In the genomic region with DNA sequence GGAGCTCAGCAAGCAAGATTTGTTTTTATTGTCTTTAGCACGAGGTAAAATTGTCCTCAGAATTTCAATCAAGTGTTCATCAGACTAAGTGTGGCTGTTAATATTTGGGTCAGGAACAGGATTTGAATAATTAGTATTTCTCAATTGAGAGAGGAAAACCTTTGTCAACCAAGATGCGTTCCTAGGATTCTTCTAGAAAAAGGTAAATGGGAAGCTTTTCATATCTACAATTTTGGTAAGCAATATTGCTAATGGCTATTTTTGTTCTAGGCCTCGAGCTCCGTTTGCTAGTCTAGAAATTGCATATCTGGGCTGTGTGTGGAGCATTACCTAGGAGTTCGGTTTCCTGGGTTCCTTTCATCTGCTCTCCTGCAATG, we compare ENCODE assay signal across 1 cellular context.
TF ChIP-seq lines count a peak whose summit lies in the region.

No MANE protein-coding gene starts in this region.

TF ChIP-seq in IMR-90, 13 proteins besides CTCF, POLR2A, EP300 and RAD21 (continued from another document):
- TF ChIP-seq SMC3 (IDR thresholded peaks at IDR 0.05; ENCODE audit: low read depth, low read length) (no peak), CHD1 (IDR thresholded peaks at IDR 0.05; ENCODE audit: low read depth, low read length) (no peak), NFE2L2 (IDR thresholded peaks at IDR 0.05; ENCODE audit: low read depth, low read length) (no peak), RCOR1 (IDR thresholded peaks at IDR 0.05; ENCODE audit: insufficient replicate concordance, low read length) (no peak), MAZ (IDR thresholded peaks at IDR 0.05; ENCODE audit: borderline replicate concordance, low read depth, low read length) (no peak), RFX5 (IDR thresholded peaks at IDR 0.05; ENCODE audit: low read depth, low read length) (no peak), FOS (IDR thresholded peaks at IDR 0.05; ENCODE audit: low read depth, low read length) (no peak), BHLHE40 (IDR thresholded peaks at IDR 0.05; ENCODE audit: low read depth, low read length) (no peak), MAFK (IDR thresholded peaks at IDR 0.05; ENCODE audit: low read depth, low read length) (no peak), MXI1 (IDR thresholded peaks at IDR 0.05; ENCODE audit: borderline replicate concordance, low read depth, low read length) (no peak)
- TF ChIP-seq, protein P1, sequence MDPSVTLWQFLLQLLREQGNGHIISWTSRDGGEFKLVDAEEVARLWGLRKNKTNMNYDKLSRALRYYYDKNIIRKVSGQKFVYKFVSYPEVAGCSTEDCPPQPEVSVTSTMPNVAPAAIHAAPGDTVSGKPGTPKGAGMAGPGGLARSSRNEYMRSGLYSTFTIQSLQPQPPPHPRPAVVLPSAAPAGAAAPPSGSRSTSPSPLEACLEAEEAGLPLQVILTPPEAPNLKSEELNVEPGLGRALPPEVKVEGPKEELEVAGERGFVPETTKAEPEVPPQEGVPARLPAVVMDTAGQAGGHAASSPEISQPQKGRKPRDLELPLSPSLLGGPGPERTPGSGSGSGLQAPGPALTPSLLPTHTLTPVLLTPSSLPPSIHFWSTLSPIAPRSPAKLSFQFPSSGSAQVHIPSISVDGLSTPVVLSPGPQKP (IDR thresholded peaks at IDR 0.05; ENCODE audit: borderline replicate concordance, low read depth, low read length) = no peak
